Comparison of ENCODE assay signal across 26 cellular contexts in the genomic region with DNA sequence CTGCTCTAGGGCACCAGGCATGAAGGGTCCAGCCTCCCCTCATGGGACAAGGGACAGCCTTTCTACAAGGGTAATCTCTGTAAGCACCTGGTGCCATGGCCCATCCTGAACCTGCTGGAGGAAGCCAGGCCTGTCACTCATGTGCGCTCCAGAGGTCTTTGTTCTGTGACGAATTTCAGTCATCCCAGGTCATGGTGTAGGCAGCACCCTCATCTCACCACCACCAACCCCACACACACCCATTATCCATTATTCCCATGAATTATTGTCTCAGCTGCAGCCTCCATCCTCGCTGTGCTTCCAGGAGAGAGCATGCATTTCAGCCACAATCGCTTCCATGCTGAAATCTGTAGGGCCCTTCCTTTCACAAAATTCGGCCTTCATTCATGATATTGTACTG.
"Had no signal": no experiment of that assay in that cellular context is flagged by ENCODE, and none has a peak within 500 bp of the region (broad histone marks: within the 10 kb centered on the region; RNA-seq: fewer than 3 reads in every experiment).

No MANE protein-coding gene starts in this region.

- H3K27ac ChIP-seq: ascending aorta, brain microvascular endothelial cell, esophagus muscularis mucosa, foreskin keratinocyte, gastroesophageal sphincter had no signal

- FAIRE-seq: colon had no signal

- H3K4me3 ChIP-seq: ascending aorta, esophagus muscularis mucosa, gastroesophageal sphincter had no signal

- H3K27me3 ChIP-seq: ascending aorta, brain microvascular endothelial cell, esophagus muscularis mucosa, foreskin keratinocyte, gastroesophageal sphincter had no signal

- H3K4me1 ChIP-seq: ascending aorta, esophagus muscularis mucosa, foreskin keratinocyte, gastroesophageal sphincter had no signal

- H3K27ac Mint-ChIP-seq: activated B cell treated with CpG ODN at 0.5 μM for 24 hours; activated CD4-positive, alpha-beta memory T cell treated with anti-CD3 and anti-CD28 coated beads for 36 hours; activated naive CD4-positive, alpha-beta T cell treated with anti-CD3 and anti-CD28 coated beads, Interleukin-2, amount 10 ng/mL, durations not matched to agents 7 days and 5 days; activated naive CD8-positive, alpha-beta T cell treated with anti-CD3 and anti-CD28 coated beads, Interleukin-2, amount 10 ng/mL, durations not matched to agents 7 days and 5 days; activated T-cell treated with anti-CD3 and anti-CD28 coated beads, Interleukin-2, amount 50 U/mL, for 24 hours; activated T-cell treated with anti-CD3 and anti-CD28 coated beads, Interleukin-2, amount 50 U/mL, for 72 hours; effector memory CD8-positive, alpha-beta T cell had no signal

- ATAC-seq: activated CD4-positive, CD25-positive, alpha-beta regulatory T cell treated with anti-CD3 and anti-CD28 coated beads, Interleukin-2, amount 50 U/mL, for 24 hours; activated naive CD4-positive, alpha-beta T cell treated with anti-CD3 and anti-CD28 coated beads, Interleukin-2, amount 50 U/mL, for 72 hours; activated T-cell treated with anti-CD3 and anti-CD28 coated beads, Interleukin-2, amount 50 U/mL, for 72 hours; effector memory CD8-positive, alpha-beta T cell; foreskin keratinocyte had no signal

- H3K36me3 ChIP-seq: ascending aorta, brain microvascular endothelial cell, esophagus muscularis mucosa, gastroesophageal sphincter had no signal

- H3K4me1 Mint-ChIP-seq: activated B cell treated with CpG ODN at 0.5 μM for 24 hours; activated naive CD4-positive, alpha-beta T cell treated with anti-CD3 and anti-CD28 coated beads, Interleukin-2, amount 10 ng/mL, durations not matched to agents 7 days and 5 days; activated naive CD8-positive, alpha-beta T cell treated with anti-CD3 and anti-CD28 coated beads, Interleukin-2, amount 10 ng/mL, durations not matched to agents 7 days and 5 days had no signal

- H3K36me3 Mint-ChIP-seq: activated CD4-positive, alpha-beta memory T cell treated with anti-CD3 and anti-CD28 coated beads for 36 hours; activated naive CD4-positive, alpha-beta T cell treated with anti-CD3 and anti-CD28 coated beads, Interleukin-2, amount 10 ng/mL, durations not matched to agents 7 days and 5 days; activated naive CD8-positive, alpha-beta T cell treated with anti-CD3 and anti-CD28 coated beads, Interleukin-2, amount 10 ng/mL, durations not matched to agents 7 days and 5 days had no signal

- H3K9me3 Mint-ChIP-seq: activated CD4-positive, alpha-beta memory T cell treated with anti-CD3 and anti-CD28 coated beads for 36 hours; activated naive CD4-positive, alpha-beta T cell treated with anti-CD3 and anti-CD28 coated beads, Interleukin-2, amount 10 ng/mL, durations not matched to agents 7 days and 5 days; activated naive CD8-positive, alpha-beta T cell treated with anti-CD3 and anti-CD28 coated beads, Interleukin-2, amount 10 ng/mL, durations not matched to agents 7 days and 5 days; activated T-cell treated with anti-CD3 and anti-CD28 coated beads, Interleukin-2, amount 50 U/mL, for 24 hours had no signal

- H3K4me3 Mint-ChIP-seq: activated B cell treated with CpG ODN at 0.5 μM for 24 hours; activated CD4-positive, alpha-beta memory T cell treated with anti-CD3 and anti-CD28 coated beads for 36 hours; activated naive CD4-positive, alpha-beta T cell treated with anti-CD3 and anti-CD28 coated beads, Interleukin-2, amount 10 ng/mL, durations not matched to agents 7 days and 5 days; activated naive CD8-positive, alpha-beta T cell treated with anti-CD3 and anti-CD28 coated beads, Interleukin-2, amount 10 ng/mL, durations not matched to agents 7 days and 5 days; activated T-cell treated with anti-CD3 and anti-CD28 coated beads, Interleukin-2, amount 50 U/mL, for 24 hours; activated T-cell treated with anti-CD3 and anti-CD28 coated beads, Interleukin-2, amount 50 U/mL, for 72 hours; effector memory CD8-positive, alpha-beta T cell had no signal

- DNase-seq: activated B cell treated with CpG ODN at 0.5 μM for 24 hours; activated CD4-positive, alpha-beta memory T cell treated with anti-CD3 and anti-CD28 coated beads for 36 hours; activated CD4-positive, alpha-beta T cell treated with anti-CD3 and anti-CD28 coated beads for 48 hours; activated CD4-positive, alpha-beta T cell treated with anti-CD3 and anti-CD28 coated beads, Interleukin-2, amount 50 U/mL, for 1 hour; activated CD8-positive, alpha-beta memory T cell treated with anti-CD3 and anti-CD28 coated beads, Interleukin-2, amount 50 U/mL, for 48 hours; activated gamma-delta T cell; activated naive CD4-positive, alpha-beta T cell; activated naive CD4-positive, alpha-beta T cell treated with anti-CD3 and anti-CD28 coated beads, Interleukin-2, amount 10 ng/mL, durations not matched to agents 7 days and 5 days; activated naive CD8-positive, alpha-beta T cell treated with anti-CD3 and anti-CD28 coated beads, Interleukin-2, amount 10 ng/mL, durations not matched to agents 7 days and 5 days; activated T-cell treated with anti-CD3 and anti-CD28 coated beads for 4 hours; activated T-cell treated with anti-CD3 and anti-CD28 coated beads, Interleukin-2, amount 50 U/mL, for 24 hours; activated T-cell treated with anti-CD3 and anti-CD28 coated beads, Interleukin-2, amount 50 U/mL, for 72 hours; brain microvascular endothelial cell; cortex of kidney; dermis blood vessel endothelial cell; effector CD4-positive, alpha-beta T cell; effector memory CD8-positive, alpha-beta T cell; erythroblast; foreskin keratinocyte; T-helper 2 cell had no signal

- H3K9me3 ChIP-seq: ascending aorta, esophagus muscularis mucosa, gastroesophageal sphincter had no signal

- H3K27me3 Mint-ChIP-seq: activated B cell treated with CpG ODN at 0.5 μM for 24 hours; activated T-cell treated with anti-CD3 and anti-CD28 coated beads, Interleukin-2, amount 50 U/mL, for 24 hours had no signal
